16 cellular contexts compared by ENCODE assay signal in genomic region chr5:4212071-4212739, GRCh38.
A peak's percentile ranks its signal among the peaks of the same experiment; 100 is the strongest.
DNase-seq lines count a peak whose midpoint lies in the region; ATAC-seq and TF ChIP-seq lines count a peak whose summit lies in the region.
"Had no signal": no experiment of that assay in that cellular context is flagged by ENCODE, and none has a peak within 500 bp of the region (broad histone marks: within the 10 kb centered on the region; RNA-seq: fewer than 3 reads in every experiment).

No MANE protein-coding gene starts in this region.

- WGBS in sigmoid colon, 2 donors: 89% methylated on average over 9 of the region's 9 CpGs

- no peaks in the 10 kb centered on the region for H3K4me1 Mint-ChIP-seq in activated naive CD8-positive, alpha-beta T cell treated with anti-CD3 and anti-CD28 coated beads, Interleukin-2, amount 50 U/mL, for 24 hours
- no peaks in the 10 kb centered on the region for H3K4me1 Mint-ChIP-seq in CD8-positive, alpha-beta T cell (ENCODE audit: low read depth)
- H3K4me1 Mint-ChIP-seq in activated T-helper 17 cell treated with anti-CD3 and anti-CD28 coated beads, Interleukin-2, amount 50 U/mL, for 72 hours: no peaks in the 10 kb centered on the region
- H3K4me1 Mint-ChIP-seq: CD14-positive monocyte; CD8-positive, alpha-beta memory T cell; IgD-negative memory B cell had no signal

- H3K27me3 Mint-ChIP-seq in activated naive CD8-positive, alpha-beta T cell treated with anti-CD3 and anti-CD28 coated beads, Interleukin-2, amount 50 U/mL, for 24 hours: no peaks in the 10 kb centered on the region
- H3K27me3 Mint-ChIP-seq in CD8-positive, alpha-beta T cell (ENCODE audit: low read depth): no peaks in the 10 kb centered on the region
- no peaks in the 10 kb centered on the region for H3K27me3 Mint-ChIP-seq in activated T-helper 17 cell treated with anti-CD3 and anti-CD28 coated beads, Interleukin-2, amount 50 U/mL, for 72 hours
- H3K27me3 Mint-ChIP-seq: CD8-positive, alpha-beta memory T cell; IgD-negative memory B cell had no signal

- no peak overlapping the region for H3K9ac ChIP-seq in iPS-20b (ENCODE audit: low read depth, low read length)

- H3K36me3 ChIP-seq in right atrium auricular region (no peaks in the 10 kb centered on the region), iPS-20b (ENCODE audit: insufficient read depth, low read depth, low read length) (no peaks in the 10 kb centered on the region), sigmoid colon (no peaks in the 10 kb centered on the region)
- H3K36me3 ChIP-seq in CD8-positive, alpha-beta T cell (ENCODE audit: insufficient read depth, low read length): no peaks in the 10 kb centered on the region

- POLR2A ChIA-PET in CD8-positive, alpha-beta T cell (lab: Charles Lee): no interaction called here

- no peak overlapping the region for H3K27ac Mint-ChIP-seq in activated naive CD8-positive, alpha-beta T cell treated with anti-CD3 and anti-CD28 coated beads, Interleukin-2, amount 50 U/mL, for 24 hours
- H3K27ac Mint-ChIP-seq in CD8-positive, alpha-beta T cell: no peak overlapping the region
- no peak overlapping the region for H3K27ac Mint-ChIP-seq in activated T-helper 17 cell treated with anti-CD3 and anti-CD28 coated beads, Interleukin-2, amount 50 U/mL, for 72 hours
- H3K27ac Mint-ChIP-seq: CD8-positive, alpha-beta memory T cell; IgD-negative memory B cell had no signal

- no peaks in the 10 kb centered on the region for H3K36me3 Mint-ChIP-seq in activated naive CD8-positive, alpha-beta T cell treated with anti-CD3 and anti-CD28 coated beads, Interleukin-2, amount 50 U/mL, for 24 hours (ENCODE audit: low read depth)
- H3K36me3 Mint-ChIP-seq in CD8-positive, alpha-beta T cell: no peaks in the 10 kb centered on the region
- H3K36me3 Mint-ChIP-seq in activated T-helper 17 cell treated with anti-CD3 and anti-CD28 coated beads, Interleukin-2, amount 50 U/mL, for 72 hours (ENCODE audit: low read depth): no peaks in the 10 kb centered on the region
- H3K36me3 Mint-ChIP-seq: CD14-positive monocyte; CD8-positive, alpha-beta memory T cell had no signal

- H3K4me3 ChIP-seq in right atrium auricular region (no peak overlapping the region), iPS-20b (ENCODE audit: low read length) (peak overlapping the region; percentile 16; the same call in 1 of the 2 replicates), sigmoid colon (no peak overlapping the region)
- H3K4me3 ChIP-seq in CD8-positive, alpha-beta T cell (ENCODE audit: low read depth, low read length): no peak overlapping the region

- H3K4me3 Mint-ChIP-seq in activated naive CD8-positive, alpha-beta T cell treated with anti-CD3 and anti-CD28 coated beads, Interleukin-2, amount 50 U/mL, for 24 hours: no peak overlapping the region
- H3K4me3 Mint-ChIP-seq in CD8-positive, alpha-beta T cell: no peak overlapping the region
- H3K4me3 Mint-ChIP-seq in activated T-helper 17 cell treated with anti-CD3 and anti-CD28 coated beads, Interleukin-2, amount 50 U/mL, for 72 hours: no peak overlapping the region
- H3K4me3 Mint-ChIP-seq: CD14-positive monocyte; CD8-positive, alpha-beta memory T cell had no signal

- ATAC-seq in Right ventricle myocardium inferior: no peak
- no peak for ATAC-seq in activated naive CD8-positive, alpha-beta T cell treated with anti-CD3 and anti-CD28 coated beads, Interleukin-2, amount 50 U/mL, for 24 hours
- ATAC-seq in CD8-positive, alpha-beta T cell: no peak
- no peak for ATAC-seq in activated T-helper 17 cell treated with anti-CD3 and anti-CD28 coated beads, Interleukin-2, amount 50 U/mL, for 72 hours (replicated peaks)

- no peak for TF ChIP-seq EP300 in sigmoid colon (IDR thresholded peaks at IDR 0.05)

- DNase-seq in right atrium auricular region (ENCODE audit: low spot score) (peak; percentile 50), Right ventricle myocardium inferior (ENCODE audit: missing footprints) (no peak), ecto neural progenitor cell (ENCODE audit: low spot score) (peak; percentile 40), sigmoid colon (peak; percentile 8)
- DNase-seq in activated naive CD8-positive, alpha-beta T cell treated with anti-CD3 and anti-CD28 coated beads, Interleukin-2, amount 50 U/mL, for 24 hours: no peak
- no peak for DNase-seq in CD8-positive, alpha-beta T cell
- DNase-seq: Caco-2; CD8-positive, alpha-beta memory T cell; DND-41; GF-D8 had no signal

- peaks cover 17% of the 10 kb centered on the region for H3K9me3 Mint-ChIP-seq in activated naive CD8-positive, alpha-beta T cell treated with anti-CD3 and anti-CD28 coated beads, Interleukin-2, amount 50 U/mL, for 24 hours
- H3K9me3 Mint-ChIP-seq in CD8-positive, alpha-beta T cell: peaks cover 3% of the 10 kb centered on the region
- peaks cover 26% of the 10 kb centered on the region for H3K9me3 Mint-ChIP-seq in activated T-helper 17 cell treated with anti-CD3 and anti-CD28 coated beads, Interleukin-2, amount 50 U/mL, for 72 hours

- no peak for TF ChIP-seq POLR2A in sigmoid colon (IDR thresholded peaks at IDR 0.05)

- CTCF ChIA-PET in CD8-positive, alpha-beta T cell (lab: Charles Lee): no interaction called here

- H3K27ac ChIP-seq in right atrium auricular region (no peak overlapping the region), iPS-20b (ENCODE audit: low read length) (no peak overlapping the region), sigmoid colon (no peak overlapping the region)
- no peak overlapping the region for H3K27ac ChIP-seq in CD8-positive, alpha-beta T cell (ENCODE audit: low read depth, low read length)
- H3K27ac ChIP-seq: 22Rv1, HL-60 had no signal

- TF ChIP-seq CTCF in right atrium auricular region (IDR thresholded peaks at IDR 0.05): no peak
- no peak for TF ChIP-seq CTCF in sigmoid colon (IDR thresholded peaks at IDR 0.05)
- TF ChIP-seq CTCF in CD8-positive, alpha-beta T cell (IDR thresholded peaks at IDR 0.05): no peak

- no peaks in the 10 kb centered on the region for H3K4me1 ChIP-seq in right atrium auricular region
- peaks cover 20% of the 10 kb centered on the region for H3K4me1 ChIP-seq in iPS-20b (ENCODE audit: insufficient read depth, low read length)
- no peaks in the 10 kb centered on the region for H3K4me1 ChIP-seq in sigmoid colon
- H3K4me1 ChIP-seq in CD8-positive, alpha-beta T cell (ENCODE audit: insufficient read depth, low read length): no peaks in the 10 kb centered on the region
- H3K4me1 ChIP-seq: Caco-2 had no signal

- intact Hi-C loops in Right ventricle myocardium inferior (cut with DNase I) (no loop called here), sigmoid colon (cut with DNase I) (no loop called here)
- intact Hi-C loops in CD8-positive, alpha-beta T cell (cut with DNase I, micrococcal nuclease): no loop called here

- no peaks in the 10 kb centered on the region for H3K9me3 ChIP-seq in right atrium auricular region
- H3K9me3 ChIP-seq in iPS-20b (ENCODE audit: insufficient read depth, low read depth, low read length): no peaks in the 10 kb centered on the region
- H3K9me3 ChIP-seq in sigmoid colon: no peaks in the 10 kb centered on the region
- H3K9me3 ChIP-seq in CD8-positive, alpha-beta T cell (ENCODE audit: low read length): no peaks in the 10 kb centered on the region
- H3K9me3 ChIP-seq: Caco-2 had no signal

- H3K27me3 ChIP-seq in right atrium auricular region: no peaks in the 10 kb centered on the region
- H3K27me3 ChIP-seq in iPS-20b (ENCODE audit: insufficient read depth, low read length): no peaks in the 10 kb centered on the region; the same call in 1 of the 2 replicates
- no peaks in the 10 kb centered on the region for H3K27me3 ChIP-seq in sigmoid colon
- no peaks in the 10 kb centered on the region for H3K27me3 ChIP-seq in CD8-positive, alpha-beta T cell (ENCODE audit: insufficient read depth, low read length)

Comparison
In these comparisons a context has a peak if more than half of its experiments do, and no peak if none do; other contexts are left out.
1. DNase-seq: peak in right atrium auricular region (single experiment), ecto neural progenitor cell (single experiment) and sigmoid colon (single experiment); none in Right ventricle myocardium inferior (single experiment), activated naive CD8-positive, alpha-beta T cell treated with anti-CD3 and anti-CD28 coated beads, Interleukin-2, amount 50 U/mL, for 24 hours (single experiment) and CD8-positive, alpha-beta T cell (0 of 7).